ENCODE assay signal across 13 cellular contexts in the genomic region with DNA sequence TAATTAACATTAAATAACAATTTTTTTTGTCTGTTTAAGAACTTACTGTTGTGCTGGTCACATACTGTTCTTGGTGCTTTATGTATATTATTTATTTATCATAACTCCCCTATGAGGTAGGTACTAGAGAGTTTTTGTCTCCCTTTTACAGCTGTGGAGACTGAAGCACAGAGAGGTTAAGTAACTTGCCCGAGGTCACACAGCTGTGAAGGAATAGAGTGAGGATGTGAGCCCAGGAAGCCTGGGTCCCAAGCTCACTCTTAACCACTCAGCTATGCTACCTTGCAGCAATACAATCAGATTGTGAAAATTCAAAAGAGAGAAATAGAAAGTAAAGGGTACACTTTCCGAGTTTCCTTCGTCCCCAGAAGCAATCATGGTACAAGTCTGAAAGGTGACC. TPM values are rescaled to one million over a fixed set of nuclear protein-coding genes. Genes with fewer than 3 reads are reported as not detected.
DNase-seq lines count a peak whose midpoint lies in the region; ATAC-seq, FAIRE-seq and TF ChIP-seq lines count a peak whose summit lies in the region.
"Had no signal": no experiment of that assay in that cellular context is flagged by ENCODE, and none has a peak within 500 bp of the region (broad histone marks: within the 10 kb centered on the region; RNA-seq: fewer than 3 reads in every experiment).

No MANE protein-coding gene starts in this region.

- POLR2A ChIA-PET in HEK293 (lab: Yijun Ruan, JAX): interaction anchor here (0.6 kb wide), 1 partner anchor 9 kb away, joined by 3 read pairs; no protein-coding TSS in a partner anchor
- POLR2A ChIA-PET in K562 (lab: Yijun Ruan, JAX): interaction anchor here (1.1 kb wide), 1 partner anchor 32 kb away, joined by 5 read pairs; no protein-coding TSS in a partner anchor

- peaks cover 44 to 49% of the 10 kb centered on the region in 2 experiments for H3K27me3 ChIP-seq in K562 (ENCODE audit: control insufficient read depth in 2 of 2, insufficient read depth in 2 of 2, low read length in 2 of 2)
- no peaks in the 10 kb centered on the region for H3K27me3 ChIP-seq in vagina
- H3K27me3 ChIP-seq: BLaER1 had no signal

- H3K79me2 ChIP-seq in K562 (ENCODE audit: control insufficient read depth, insufficient read depth, low read length): no peaks in the 10 kb centered on the region

- no peaks in the 10 kb centered on the region; the same call in 1 of the 2 replicates for H4K20me1 ChIP-seq in K562 (replicated peaks; ENCODE audit: control insufficient read depth, insufficient read depth, low read length)
- H4K20me1 ChIP-seq: BLaER1 had no signal

- no peak overlapping the region for H3K4me2 ChIP-seq in K562 (ENCODE audit: insufficient read depth, low read length)
- H3K4me2 ChIP-seq: BLaER1 had no signal

- H3K4me1 ChIP-seq in HEK293 (ENCODE audit: control insufficient read depth, insufficient read depth, low read length): 0 out of 2 replicates have a peak, but pooled peaks cover 2% of the 10 kb centered on the region
- peaks cover 0 to 9% of the 10 kb centered on the region in 2 experiments; a peak in 1 of 5 replicates for H3K4me1 ChIP-seq in K562 (replicated peaks in 1 of 2; ENCODE audit: control insufficient read depth in 2 of 2, insufficient read depth in 2 of 2, low read length in 2 of 2)
- peaks cover 39% of the 10 kb centered on the region for H3K4me1 ChIP-seq in vagina
- H3K4me1 ChIP-seq: HAP-1 had no signal

- CTCF ChIA-PET in HEK293 (lab: Yijun Ruan, JAX): interaction anchor here (0.6 to 1.9 kb wide), 3 partner anchors 9 to 17 kb away, joined by 3 to 6 read pairs (median 5); no protein-coding TSS in a partner anchor
- CTCF ChIA-PET in K562 (lab: Yijun Ruan, JAX; ENCODE audit: low intra/inter-chr PET ratio): no interaction called here

- no peaks in the 10 kb centered on the region for H3K9me3 ChIP-seq in HEK293 (ENCODE audit: control insufficient read depth, insufficient read depth, low read depth, low read length)
- no peaks in the 10 kb centered on the region for H3K9me3 ChIP-seq in K562 (replicated peaks; ENCODE audit: control insufficient read depth, insufficient read depth, low read depth, low read length)
- no peaks in the 10 kb centered on the region for H3K9me3 ChIP-seq in vagina
- H3K9me3 ChIP-seq: BLaER1, HAP-1 had no signal

- TF ChIP-seq CTCF in HEK293 (tag by site-specific recombination; IDR thresholded peaks at IDR 0.05) (no peak), K562 (IDR thresholded peaks at IDR 0.05 in 2 of 3, conservative IDR thresholded peaks at IDR 0.05 in 1 of 3; ENCODE audit: insufficient read depth in 2 of 3, low read depth in 1 of 3, low read length in 3 of 3) (no peak), vagina (IDR thresholded peaks at IDR 0.05) (no peak)

- TF ChIP-seq POLR2A in K562 (conservative IDR thresholded peaks at IDR 0.05) (no peak), vagina (IDR thresholded peaks at IDR 0.05) (no peak)

- FAIRE-seq in K562 (lab: Jason Lieb, UNC): no peak

- no peak for ATAC-seq in K562

- H3K9ac ChIP-seq in K562 (ENCODE audit: insufficient read depth in 1 of 2, low read depth in 2 of 2, low read length in 2 of 2): no peak overlapping the region
- H3K9ac ChIP-seq: BLaER1 had no signal

- no peaks in the 10 kb centered on the region for H3K9me1 ChIP-seq in K562 (ENCODE audit: control insufficient read depth, insufficient read depth, low read length)

- DNase-seq in K562 (ENCODE audit: extremely low read depth in 1 of 4, low spot score in 3 of 4) (no peak), posterior vena cava (ENCODE audit: low spot score) (peak; percentile 25), vagina (ENCODE audit: extremely low spot score in 2 of 2) (no peak), OCI-M1 (lab: John Stamatoyannopoulos, UW) (no peak), NCI-H146 treated with DMSO at 0.1 percent for 48 hours (lab: John Stamatoyannopoulos, UW; ENCODE audit: unreplicated experiment) (no peak)
- no peak for DNase-seq in activated naive CD4-positive, alpha-beta T cell treated with anti-CD3 and anti-CD28 coated beads, Interleukin-2, amount 50 U/mL, for 16 hours
- DNase-seq: CD4-positive, alpha-beta memory T cell; DMS153; DMS79 treated with DMSO at 0.1 percent for 48 hours; GF-D8 had no signal

- 4% methylated on average over 3 of the region's 3 CpGs for WGBS in K562 (ENCODE audit: insufficient coverage, low coverage, missing lambda C conversion rate)

- no TSS peak for BruUV-seq in K562 (replicated peaks; lab: Mats Ljungman, UMichigan)

- in situ Hi-C loops in K562 (cut with MboI): no loop called here

- H3K36me3 ChIP-seq in HEK293 (ENCODE audit: control insufficient read depth in 2 of 2, insufficient read depth in 1 of 2, low read length in 2 of 2) (peaks cover 0 to 6% of the 10 kb centered on the region in 2 experiments; a peak in 1 of 3 replicates), K562 (ENCODE audit: control insufficient read depth, insufficient read depth, low read length) (no peaks in the 10 kb centered on the region), vagina (no peaks in the 10 kb centered on the region)
- H3K36me3 ChIP-seq: BLaER1, HAP-1 had no signal

- intact Hi-C loops in K562 (cut with micrococcal nuclease) (no loop called here), posterior vena cava (cut with DNase I) (no loop called here), vagina (cut with DNase I) (loop anchor here (10.0 kb wide), 1 partner anchor 57 kb away; a partner anchor contains a TSS)

- TF ChIP-seq EP300 in K562 (IDR thresholded peaks at IDR 0.05; ENCODE audit: low read length): no peak

- H3K27ac ChIP-seq in HEK293 (ENCODE audit: extremely low read depth, low read depth, low read length): no peak overlapping the region
- no peak overlapping the region for H3K27ac ChIP-seq in K562 (ENCODE audit: extremely low read depth, low read depth, low read length)
- H3K27ac ChIP-seq in vagina: peak overlapping the region; percentile 50
- H3K27ac ChIP-seq: BLaER1 had no signal

- H2AFZ ChIP-seq in K562 (ENCODE audit: low read depth, low read length): no peak overlapping the region

- H3K4me3 ChIP-seq in HEK293 (ENCODE audit: low read depth, low read length): no peak overlapping the region
- H3K4me3 ChIP-seq in K562: no peak overlapping the region
- H3K4me3 ChIP-seq in vagina: no peak overlapping the region
- H3K4me3 ChIP-seq: BLaER1, HAP-1 had no signal

- TF ChIP-seq RAD21 in K562 (CRISPR knock-in tag; conservative IDR thresholded peaks at IDR 0.05 in 1 of 2, IDR thresholded peaks at IDR 0.05 in 1 of 2): no peak

TF ChIP-seq in HEK293, 187 proteins besides CTCF, POLR2A, EP300 and RAD21 (continues in another document):
- TF ChIP-seq ZNF558 (tag by site-specific recombination; IDR thresholded peaks at IDR 0.05) (no peak), ZNF768 (tag by site-specific recombination; IDR thresholded peaks at IDR 0.05) (peak; percentile 95), GLI4 (tag by site-specific recombination; IDR thresholded peaks at IDR 0.05) (no peak), ZNF707 (tag by site-specific recombination; IDR thresholded peaks at IDR 0.05) (no peak)

TF ChIP-seq in K562, 482 proteins besides CTCF, POLR2A, EP300 and RAD21 (continues in another document):
- TF ChIP-seq, protein P1, sequence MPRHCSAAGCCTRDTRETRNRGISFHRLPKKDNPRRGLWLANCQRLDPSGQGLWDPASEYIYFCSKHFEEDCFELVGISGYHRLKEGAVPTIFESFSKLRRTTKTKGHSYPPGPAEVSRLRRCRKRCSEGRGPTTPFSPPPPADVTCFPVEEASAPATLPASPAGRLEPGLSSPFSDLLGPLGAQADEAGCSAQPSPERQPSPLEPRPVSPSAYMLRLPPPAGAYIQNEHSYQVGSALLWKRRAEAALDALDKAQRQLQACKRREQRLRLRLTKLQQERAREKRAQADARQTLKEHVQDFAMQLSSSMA (CRISPR knock-in tag; IDR thresholded peaks at IDR 0.05): no peak

RNA-seq across cellular contexts. Expression of a gene that starts 35.6 kb away (rescaled TPM):
- total RNA-seq in K562 (2011; cell fraction: chromatin; rRNA removed; ENCODE audit: low replicate concordance): 0.12 and 0.19 TPM in 2 replicates
- total RNA-seq in K562 (2011; cell fraction: nucleolus; rRNA removed): not detected in 2 replicates
- total RNA-seq in K562 (2011; cell fraction: nucleoplasm; rRNA removed): 0.07 TPM in 1 of 2 replicates, not detected in the other
- total RNA-seq in K562 (2014; rRNA removed) (1.4 and 3.1 TPM in 2 replicates), K562 (2014; rRNA removed; fragmentation: Illumina TruSeq; extraction: Trizol) (1.5 and 1.8 TPM in 2 replicates), K562 (2015; rRNA removed; fragmentation: Illumina TruSeq; extraction: Trizol) (2.1 and 2.2 TPM in 2 replicates), K562 (2021) (1.3 and 1.6 TPM in 2 replicates), posterior vena cava (under 1 TPM in 1 of 2 donors, not detected in 1; 0.43 TPM), vagina (not detected)
- polyA plus RNA-seq in K562 (2011; rRNA removed) (0.01 TPM in 1 of 2 replicates, not detected in the other), K562 (2014; fragmentation: Illumina TruSeq; extraction: Trizol) (1.4 and 2.1 TPM in 2 replicates), K562 (2014; fragmentation: Nextera tagmentation; extraction: Ambion mirVana) (under 1 TPM; 0.32 to 0.45 TPM), K562 (2014; rRNA removed) (1.7 and 1.9 TPM in 2 replicates)
- polyA plus RNA-seq in K562 (2011; cell fraction: cytosol; rRNA removed): 0.04 TPM in 1 of 2 replicates, not detected in the other
- 0.06 and 0.10 TPM in 2 replicates for polyA plus RNA-seq in K562 (2011; cell fraction: nucleus; rRNA removed)
- polyA plus RNA-seq in K562 (2012): 1.8 and 5.7 TPM in 2 replicates
- polyA minus RNA-seq in K562 (2011; rRNA and poly(A)+ RNA removed): not detected in 2 replicates
- polyA minus RNA-seq in K562 (2011; cell fraction: cytosol; rRNA and poly(A)+ RNA removed): not detected in 2 replicates
- polyA minus RNA-seq in K562 (2011; cell fraction: nucleus; rRNA and poly(A)+ RNA removed): not detected in 2 replicates
- total RNA-seq: CD4-positive, alpha-beta memory T cell had no signal

RNA-seq across cellular contexts. Expression of a gene that starts 57.9 kb away (rescaled TPM):
- not detected in 2 replicates for total RNA-seq in K562 (2011; cell fraction: chromatin; rRNA removed; ENCODE audit: low replicate concordance)
- total RNA-seq in K562 (2011; cell fraction: nucleolus; rRNA removed): 0.50 and 0.53 TPM in 2 replicates
- 0.37 TPM in 1 of 2 replicates, not detected in the other for total RNA-seq in K562 (2011; cell fraction: nucleoplasm; rRNA removed)
- total RNA-seq in K562 (2014; rRNA removed) (0.95 and 1.1 TPM in 2 replicates), K562 (2014; rRNA removed; fragmentation: Illumina TruSeq; extraction: Trizol) (0.16 and 0.55 TPM in 2 replicates), K562 (2015; rRNA removed; fragmentation: Illumina TruSeq; extraction: Trizol) (0.58 and 0.64 TPM in 2 replicates), K562 (2021) (0.80 and 1.0 TPM in 2 replicates), posterior vena cava (1 to 10 TPM; 4.3 to 6.4 TPM), vagina (31.4 TPM)
- polyA plus RNA-seq in K562 (2011; rRNA removed) (0.13 and 0.49 TPM in 2 replicates), K562 (2014; fragmentation: Illumina TruSeq; extraction: Trizol) (0.88 and 0.94 TPM in 2 replicates), K562 (2014; fragmentation: Nextera tagmentation; extraction: Ambion mirVana) (under 1 TPM; 0.06 to 0.07 TPM), K562 (2014; rRNA removed) (0.62 and 1.4 TPM in 2 replicates)
- polyA plus RNA-seq in K562 (2011; cell fraction: cytosol; rRNA removed): 0.33 and 0.47 TPM in 2 replicates
- 0.21 and 0.34 TPM in 2 replicates for polyA plus RNA-seq in K562 (2011; cell fraction: nucleus; rRNA removed)
- 1.5 and 1.7 TPM in 2 replicates for polyA plus RNA-seq in K562 (2012)
- 0.15 TPM in 1 of 2 replicates, not detected in the other for polyA minus RNA-seq in K562 (2011; rRNA and poly(A)+ RNA removed)
- polyA minus RNA-seq in K562 (2011; cell fraction: cytosol; rRNA and poly(A)+ RNA removed): 0.73 TPM in 1 of 2 replicates, not detected in the other
- 0.44 TPM in 1 of 2 replicates, not detected in the other for polyA minus RNA-seq in K562 (2011; cell fraction: nucleus; rRNA and poly(A)+ RNA removed)
- polyA plus RNA-seq: CD4-positive, alpha-beta memory T cell had no signal
